17 cellular contexts compared by ENCODE assay signal in genomic region chr13:92808007-92808406, GRCh38.
"Had no signal": no experiment of that assay in that cellular context is flagged by ENCODE, and none has a peak within 500 bp of the region (broad histone marks: within the 10 kb centered on the region; RNA-seq: fewer than 3 reads in every experiment).

No MANE protein-coding gene starts in this region.

- H3K36me3 Mint-ChIP-seq: IgD-negative memory B cell had no signal

- H3K4me2 ChIP-seq: KMS-11 had no signal

- H3K27ac ChIP-seq: KMS-11, SJCRH30 had no signal

- H3K4me3 ChIP-seq: K562, SJCRH30 had no signal

- DNase-seq: Kasumi-1, MM.1S, NCI-H1092 treated with DMSO at 0.1 percent for 48 hours, NCI-H1436, NCI-H187, NCI-H2029, NCI-H2081 treated with DMSO at 0.1 percent for 48 hours, NCI-H2171, NCI-H510A, NCI-H524 treated with DMSO at 0.1 percent for 48 hours, NCI-H69, NCI-H774, SHP77 treated with DMSO at 0.1 percent for 48 hours, SJCRH30 had no signal

- H3K27ac Mint-ChIP-seq: IgD-negative memory B cell had no signal

- H3K27me3 ChIP-seq: SJCRH30 had no signal

- H3K27me3 Mint-ChIP-seq: IgD-negative memory B cell had no signal

- H3K36me3 ChIP-seq: SJCRH30 had no signal
